In the genomic region with DNA sequence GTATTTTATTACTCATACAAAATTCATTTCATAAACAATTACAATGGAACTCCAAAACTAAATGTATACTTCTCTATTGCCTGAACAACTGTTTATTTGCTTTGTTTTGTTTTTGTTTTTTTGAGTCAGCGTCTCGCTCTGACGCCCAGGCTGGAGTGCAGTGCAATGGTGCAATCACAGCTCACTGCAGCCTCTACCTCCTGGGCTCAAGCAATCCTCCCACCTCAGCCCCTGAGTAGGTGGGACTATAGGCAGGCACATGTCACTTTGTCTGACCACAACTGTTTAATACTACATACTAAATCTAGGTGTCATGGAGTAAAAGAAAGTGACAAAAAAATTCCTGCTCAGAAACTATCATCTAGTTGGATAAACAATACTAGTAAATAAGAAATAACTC, we compare ENCODE assay signal across 25 cellular contexts. TPM values are rescaled to one million over a fixed set of nuclear protein-coding genes. Genes with fewer than 3 reads are reported as not detected.
A peak's percentile ranks its signal among the peaks of the same experiment; 100 is the strongest.
DNase-seq lines count a peak whose midpoint lies in the region; ATAC-seq and TF ChIP-seq lines count a peak whose summit lies in the region.
"Had no signal": no experiment of that assay in that cellular context is flagged by ENCODE, and none has a peak within 500 bp of the region (broad histone marks: within the 10 kb centered on the region; RNA-seq: fewer than 3 reads in every experiment).

No MANE protein-coding gene starts in this region.

- in situ Hi-C loops in mammary epithelial cell (cut with MboI; ENCODE audit: low sequenced_read_pairs in 2 of 2) = no loop called here

- H3K27me3 Mint-ChIP-seq in MCF 10A (ENCODE audit: insufficient read depth, unreplicated experiment) = no peaks in the 10 kb centered on the region
- H3K27me3 Mint-ChIP-seq: activated naive CD8-positive, alpha-beta T cell; stimulated activated naive CD8-positive, alpha-beta T cell treated with anti-CD3 and anti-CD28 coated beads, Interleukin-15, amount 100 ng/mL, for 72 hours had no signal

- POLR2A ChIA-PET in MCF 10A (lab: Yijun Ruan, JAX) = interaction anchor here (1.2 to 1.8 kb wide), 2 partner anchors 13 to 49 kb away, joined by 3 to 9 read pairs; a partner anchor contains a TSS

- H4K20me1 ChIP-seq in mammary epithelial cell (ENCODE audit: insufficient read depth, low read length) (no peaks in the 10 kb centered on the region), SU-DHL-6 (ENCODE audit: low read depth, low read length) (no peaks in the 10 kb centered on the region)

- H3K4me1 Mint-ChIP-seq in MCF 10A (ENCODE audit: insufficient read depth, unreplicated experiment) = peaks cover 17% of the 10 kb centered on the region

- H3K9me3 Mint-ChIP-seq in MCF 10A (ENCODE audit: unreplicated experiment) = no peaks in the 10 kb centered on the region
- H3K9me3 Mint-ChIP-seq: H9; stimulated activated naive CD8-positive, alpha-beta T cell treated with anti-CD3 and anti-CD28 coated beads, Interleukin-15, amount 100 ng/mL, for 72 hours had no signal

- peaks cover 49% of the 10 kb centered on the region for H3F3A ChIP-seq in SU-DHL-6 (ENCODE audit: insufficient read depth)

- no peaks in the 10 kb centered on the region for H3K9me2 ChIP-seq in SU-DHL-6 (replicated peaks; ENCODE audit: insufficient read depth, low read length)
- H3K9me2 ChIP-seq: SK-N-SH had no signal

- H3K9me3 ChIP-seq in mammary epithelial cell (replicated peaks; ENCODE audit: insufficient read depth, low read length) (no peaks in the 10 kb centered on the region), SU-DHL-6 (ENCODE audit: insufficient read depth, low read length) (no peaks in the 10 kb centered on the region)
- H3K9me3 ChIP-seq: A549, body of pancreas, neutrophil, SK-N-SH had no signal

- ATAC-seq in HG02885 (IDR thresholded peaks at IDR 0.05; ENCODE audit: poor library complexity, unreplicated experiment) (peak; percentile 34), GM21825 (IDR thresholded peaks at IDR 0.05; ENCODE audit: unreplicated experiment) (no peak), HG02970 (IDR thresholded peaks at IDR 0.05; ENCODE audit: low FRiP score, unreplicated experiment) (no peak)
- ATAC-seq: A549; body of pancreas; left lobe of liver; Panc1; stimulated activated naive CD8-positive, alpha-beta T cell treated with anti-CD3 and anti-CD28 coated beads, Interleukin-15, amount 100 ng/mL, for 72 hours had no signal

- no peak for TF ChIP-seq CTCF in MCF 10A (IDR thresholded peaks at IDR 0.05; ENCODE audit: unreplicated experiment)
- no peak for TF ChIP-seq CTCF in mammary epithelial cell (conservative IDR thresholded peaks at IDR 0.05 in 1 of 2, IDR thresholded peaks at IDR 0.05 in 1 of 2; ENCODE audit: extremely low read depth in 1 of 2, insufficient read depth in 1 of 2, low read depth in 1 of 2, low read length in 2 of 2)
- no peak for TF ChIP-seq CTCF in SU-DHL-6 (IDR thresholded peaks at IDR 0.05; ENCODE audit: insufficient read depth, low read length, poor library complexity, severe bottlenecking)

- H2AFZ ChIP-seq in mammary epithelial cell (ENCODE audit: low read depth, low read length) = no peak overlapping the region
- H2AFZ ChIP-seq in SU-DHL-6 (ENCODE audit: low read depth, low read length, severe bottlenecking) = no peak overlapping the region

- CTCF ChIA-PET in MCF 10A (lab: Yijun Ruan, JAX) (interaction anchor here (0.5 to 8.1 kb wide), 6 partner anchors 32 to 554 kb away, joined by 3 to 66 read pairs (median 3); no protein-coding TSS in a partner anchor), mammary epithelial cell (lab: Charles Lee; ENCODE audit: low non-redundant PET) (interaction anchor here (0.5 kb wide), 1 partner anchor 510 kb away, joined by 3 read pairs; no protein-coding TSS in a partner anchor)

- H3K79me2 ChIP-seq in mammary epithelial cell (ENCODE audit: insufficient read depth, low read length) = peaks cover 83% of the 10 kb centered on the region
- peaks cover 73% of the 10 kb centered on the region for H3K79me2 ChIP-seq in SU-DHL-6 (ENCODE audit: insufficient read depth, low read length)

- no peak overlapping the region for H3K4me3 ChIP-seq in mammary epithelial cell (replicated peaks in 1 of 3; ENCODE audit: insufficient read depth in 1 of 3, low read depth in 2 of 3, low read length in 3 of 3)
- no peak overlapping the region for H3K4me3 ChIP-seq in SU-DHL-6 (ENCODE audit: insufficient read depth, low read length, poor library complexity, severe bottlenecking)
- H3K4me3 ChIP-seq: A549, body of pancreas had no signal

- no peaks in the 10 kb centered on the region for H3K36me3 ChIP-seq in mammary epithelial cell (ENCODE audit: insufficient read depth, low read length)
- H3K36me3 ChIP-seq in SU-DHL-6 (ENCODE audit: low read length) = no peaks in the 10 kb centered on the region

- peaks cover 6% of the 10 kb centered on the region for H3K4me1 ChIP-seq in mammary epithelial cell (ENCODE audit: insufficient read depth, low read length)
- H3K4me1 ChIP-seq: A549, body of pancreas had no signal

- peaks cover 39% of the 10 kb centered on the region for H3K36me3 Mint-ChIP-seq in MCF 10A (ENCODE audit: insufficient read depth, unreplicated experiment)

- H3K9ac ChIP-seq in mammary epithelial cell (ENCODE audit: insufficient read depth, low read length) = no peak overlapping the region
- peak overlapping the region; percentile 39 for H3K9ac ChIP-seq in SU-DHL-6 (ENCODE audit: low read length)
- H3K9ac ChIP-seq: SK-N-SH had no signal

- peak; percentile 34 for DNase-seq in MCF 10A (ENCODE audit: unreplicated experiment)
- DNase-seq in mammary epithelial cell = no peak
- no peak for DNase-seq in C1 segment of cervical spinal cord (lab: John Stamatoyannopoulos, UW)
- no peak for DNase-seq in T1000 (lab: John Stamatoyannopoulos, UW)
- DNase-seq: activated T-cell treated with anti-CD3 and anti-CD28 coated beads, Interleukin-2, amount 50 U/mL, for 1 hour; body of pancreas; foreskin melanocyte; H9; IMR-90; NCI-H2029; NCI-H510A treated with DMSO at 0.1 percent for 48 hours; retina; SK-N-SH; stimulated activated CD4-positive, alpha-beta T cell treated with anti-CD3 and anti-CD28 coated beads, Interleukin-15, amount 100 ng/mL, for 24 hours; stimulated activated naive CD8-positive, alpha-beta T cell treated with anti-CD3 and anti-CD28 coated beads, Interleukin-15, amount 100 ng/mL, for 72 hours had no signal

- H3K27me3 ChIP-seq in mammary epithelial cell (ENCODE audit: insufficient read depth, low read length) (no peaks in the 10 kb centered on the region), SU-DHL-6 (ENCODE audit: low read length) (no peaks in the 10 kb centered on the region)
- H3K27me3 ChIP-seq: body of pancreas, neutrophil had no signal

- 100% methylated on average over 3 of the region's 3 CpGs for WGBS in mammary epithelial cell (ENCODE audit: low coverage, missing lambda C conversion rate)

- no peak overlapping the region for H3K4me3 Mint-ChIP-seq in MCF 10A (ENCODE audit: unreplicated experiment)
- H3K4me3 Mint-ChIP-seq: activated naive CD8-positive, alpha-beta T cell; H9; stimulated activated naive CD8-positive, alpha-beta T cell treated with anti-CD3 and anti-CD28 coated beads, Interleukin-15, amount 100 ng/mL, for 72 hours had no signal

- H3K27ac Mint-ChIP-seq in MCF 10A (ENCODE audit: low read depth, unreplicated experiment) = no peak overlapping the region
- H3K27ac Mint-ChIP-seq: activated naive CD8-positive, alpha-beta T cell; H9; stimulated activated naive CD8-positive, alpha-beta T cell treated with anti-CD3 and anti-CD28 coated beads, Interleukin-15, amount 100 ng/mL, for 72 hours had no signal

- H3K27ac ChIP-seq in mammary epithelial cell (ENCODE audit: insufficient read depth, low read depth, low read length) (no peak overlapping the region), SU-DHL-6 (ENCODE audit: low read depth, low read length) (peak overlapping the region; percentile 94)
- H3K27ac ChIP-seq: A549, body of pancreas, C4-2B, neutrophil had no signal

- BruUV-seq in MCF 10A (replicated peaks; lab: Mats Ljungman, UMichigan) (no TSS peak), mammary epithelial cell (replicated peaks; lab: Mats Ljungman, UMichigan) (no TSS peak)

- dilution Hi-C loops in mammary epithelial cell (cut with HindIII; ENCODE audit: low sequenced_read_pairs) = no loop called here

- intact Hi-C loops in MCF 10A (cut with micrococcal nuclease) = no loop called here
- intact Hi-C loops in mammary epithelial cell (cut with micrococcal nuclease) = no loop called here

- H3K4me2 ChIP-seq in mammary epithelial cell (ENCODE audit: insufficient read depth, low read depth, low read length) (no peak overlapping the region), SU-DHL-6 (ENCODE audit: low read depth, low read length, poor library complexity, severe bottlenecking) (peak overlapping the region; percentile 75)
- H3K4me2 ChIP-seq: A549, SK-N-SH had no signal

RNA-seq across cellular contexts. Expression of a gene that starts 49.3 kb away (rescaled TPM):
- total RNA-seq in MCF 10A (2022) (93.3 and 97.6 TPM in 2 replicates), mammary epithelial cell (10 to 100 TPM; 46.3 to 55.3 TPM)
- polyA plus RNA-seq in mammary epithelial cell = 16.7 TPM
- 108 TPM for polyA minus RNA-seq in mammary epithelial cell
